Comparison of ENCODE assay signal across 2 cellular contexts in the genomic region with DNA sequence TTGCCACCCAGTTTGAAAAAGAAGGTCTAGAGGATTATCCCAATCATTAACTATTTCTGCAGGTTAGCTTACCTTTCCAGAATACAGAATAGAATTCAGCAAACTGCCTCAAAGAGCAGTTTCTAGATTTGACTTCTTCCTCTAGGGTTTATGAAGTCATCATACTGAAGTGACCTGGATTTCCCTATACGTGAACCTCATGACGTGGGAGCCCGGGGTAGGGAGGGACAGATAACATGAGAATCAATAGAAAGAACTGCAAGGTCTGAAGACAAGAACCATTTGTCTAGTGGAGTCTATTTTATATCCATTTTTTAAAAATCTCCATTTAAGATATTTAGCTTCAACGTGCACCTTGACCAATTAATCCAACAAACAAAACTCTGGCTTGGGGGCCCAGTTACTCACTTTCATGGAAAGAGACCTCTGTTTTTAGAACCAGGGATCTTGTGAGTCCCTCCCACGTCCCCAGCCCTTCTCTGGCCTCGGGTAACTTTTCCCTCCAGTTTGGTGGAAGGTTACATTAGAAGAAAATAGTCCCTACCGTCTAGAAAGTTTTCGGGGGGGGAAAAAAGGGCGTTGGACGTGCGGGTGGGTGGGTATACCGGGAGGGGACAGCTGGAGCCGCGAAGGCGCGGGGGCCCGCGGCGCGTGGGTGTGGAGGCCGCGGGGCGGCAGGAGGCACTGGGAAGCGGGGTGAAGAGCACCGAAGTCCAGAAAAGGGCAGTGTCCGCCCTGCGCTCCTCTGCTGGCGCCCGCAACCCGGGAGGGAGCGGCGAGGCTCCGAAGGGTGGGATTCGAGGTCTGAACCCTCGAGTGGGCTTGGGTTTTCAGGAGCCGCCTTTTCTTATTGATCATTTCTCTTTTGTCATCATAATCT.
A peak's percentile ranks its signal among the peaks of the same experiment; 100 is the strongest.
TF ChIP-seq lines count a peak whose summit lies in the region.

No MANE protein-coding gene starts in this region.

TF ChIP-seq in A549, 52 proteins besides CTCF, POLR2A, EP300 and RAD21:
- TF ChIP-seq, protein P1, sequence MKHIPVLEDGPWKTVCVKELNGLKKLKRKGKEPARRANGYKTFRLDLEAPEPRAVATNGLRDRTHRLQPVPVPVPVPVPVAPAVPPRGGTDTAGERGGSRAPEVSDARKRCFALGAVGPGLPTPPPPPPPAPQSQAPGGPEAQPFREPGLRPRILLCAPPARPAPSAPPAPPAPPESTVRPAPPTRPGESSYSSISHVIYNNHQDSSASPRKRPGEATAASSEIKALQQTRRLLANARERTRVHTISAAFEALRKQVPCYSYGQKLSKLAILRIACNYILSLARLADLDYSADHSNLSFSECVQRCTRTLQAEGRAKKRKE (CRISPR knock-in tag; IDR thresholded peaks at IDR 0.05; ENCODE audit: low read depth), result no peak
- TF ChIP-seq, protein P2, sequence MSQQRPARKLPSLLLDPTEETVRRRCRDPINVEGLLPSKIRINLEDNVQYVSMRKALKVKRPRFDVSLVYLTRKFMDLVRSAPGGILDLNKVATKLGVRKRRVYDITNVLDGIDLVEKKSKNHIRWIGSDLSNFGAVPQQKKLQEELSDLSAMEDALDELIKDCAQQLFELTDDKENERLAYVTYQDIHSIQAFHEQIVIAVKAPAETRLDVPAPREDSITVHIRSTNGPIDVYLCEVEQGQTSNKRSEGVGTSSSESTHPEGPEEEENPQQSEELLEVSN (IDR thresholded peaks at IDR 0.05; ENCODE audit: borderline replicate concordance, low read depth), result peak; percentile 81; the same call in 1 of the 2 replicates
- TF ChIP-seq SMC3 (IDR thresholded peaks at IDR 0.05) (0 out of 3 replicates have a peak, but pooled peaks have one; percentile 9), EHF (CRISPR knock-in tag; IDR thresholded peaks at IDR 0.05) (no peak), SREBF2 (IDR thresholded peaks at IDR 0.05) (no peak)
- TF ChIP-seq, protein P3, sequence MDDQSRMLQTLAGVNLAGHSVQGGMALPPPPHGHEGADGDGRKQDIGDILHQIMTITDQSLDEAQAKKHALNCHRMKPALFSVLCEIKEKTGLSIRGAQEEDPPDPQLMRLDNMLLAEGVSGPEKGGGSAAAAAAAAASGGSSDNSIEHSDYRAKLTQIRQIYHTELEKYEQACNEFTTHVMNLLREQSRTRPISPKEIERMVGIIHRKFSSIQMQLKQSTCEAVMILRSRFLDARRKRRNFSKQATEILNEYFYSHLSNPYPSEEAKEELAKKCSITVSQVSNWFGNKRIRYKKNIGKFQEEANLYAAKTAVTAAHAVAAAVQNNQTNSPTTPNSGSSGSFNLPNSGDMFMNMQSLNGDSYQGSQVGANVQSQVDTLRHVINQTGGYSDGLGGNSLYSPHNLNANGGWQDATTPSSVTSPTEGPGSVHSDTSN (IDR thresholded peaks at IDR 0.05), result peak; percentile 54; the same call in 1 of the 2 replicates
TF ChIP-seq in A549: peak in this region for 3.

TF ChIP-seq in H1, 55 proteins besides CTCF, POLR2A, EP300 and RAD21:
- no peak for TF ChIP-seq YY1 (IDR thresholded peaks at IDR 0.05; ENCODE audit: low read depth, low read length)
- TF ChIP-seq SUZ12 (IDR thresholded peaks at IDR 0.05; ENCODE audit: low read length), result no peak
- TF ChIP-seq PHF8 (conservative IDR thresholded peaks at IDR 0.05; ENCODE audit: low read depth, low read length), result peak; percentile 55; the same call in 1 of the 2 replicates
- TF ChIP-seq HDAC2 (IDR thresholded peaks at IDR 0.05; ENCODE audit: borderline replicate concordance in 1 of 2, low read depth in 2 of 2, low read length in 2 of 2), result no peak
- TF ChIP-seq TAF1 (IDR thresholded peaks at IDR 0.05; ENCODE audit: low read depth, low read length), result peak; percentile 77
- peak; percentile 27; the same call in 1 of the 2 replicates for TF ChIP-seq CREB1 (IDR thresholded peaks at IDR 0.05)
- no peak for TF ChIP-seq JUN (IDR thresholded peaks at IDR 0.05; ENCODE audit: low read depth, low read length)
- peak; percentile 75 for TF ChIP-seq KDM4A (IDR thresholded peaks at IDR 0.05; ENCODE audit: low read depth, low read length, severe bottlenecking)
- TF ChIP-seq, protein P2 (IDR thresholded peaks at IDR 0.05), result peak; percentile 80
- TF ChIP-seq TCF12 (IDR thresholded peaks at IDR 0.05; ENCODE audit: low read depth, low read length), result no peak
- TF ChIP-seq, protein P4, sequence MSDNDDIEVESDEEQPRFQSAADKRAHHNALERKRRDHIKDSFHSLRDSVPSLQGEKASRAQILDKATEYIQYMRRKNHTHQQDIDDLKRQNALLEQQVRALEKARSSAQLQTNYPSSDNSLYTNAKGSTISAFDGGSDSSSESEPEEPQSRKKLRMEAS (IDR thresholded peaks at IDR 0.05), result peak; percentile 21; the same call in 1 of the 2 replicates
- TF ChIP-seq RBBP5 (IDR thresholded peaks at IDR 0.05; ENCODE audit: borderline replicate concordance, low read depth, low read length), result peak; percentile 47; the same call in 1 of the 2 replicates
- no peak for TF ChIP-seq SP4 (IDR thresholded peaks at IDR 0.05; ENCODE audit: low read length)
- TF ChIP-seq, protein P5, sequence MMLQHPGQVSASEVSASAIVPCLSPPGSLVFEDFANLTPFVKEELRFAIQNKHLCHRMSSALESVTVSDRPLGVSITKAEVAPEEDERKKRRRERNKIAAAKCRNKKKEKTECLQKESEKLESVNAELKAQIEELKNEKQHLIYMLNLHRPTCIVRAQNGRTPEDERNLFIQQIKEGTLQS (IDR thresholded peaks at IDR 0.05; ENCODE audit: insufficient read depth, low read depth, low read length), result no peak
- peak; percentile 74 for TF ChIP-seq TBP (IDR thresholded peaks at IDR 0.05; ENCODE audit: low read depth, low read length)
- no peak for TF ChIP-seq BCL11A (IDR thresholded peaks at IDR 0.05; ENCODE audit: low read depth in 2 of 2, low read length in 2 of 2)
- no peak for TF ChIP-seq RNF2 (IDR thresholded peaks at IDR 0.05; ENCODE audit: borderline replicate concordance, low read depth, low read length, missing control alignments, poor library complexity, severe bottlenecking)
- TF ChIP-seq ASH2L (IDR thresholded peaks at IDR 0.05; ENCODE audit: low read length), result peak; percentile 60
- no peak for TF ChIP-seq GTF2F1 (IDR thresholded peaks at IDR 0.05; ENCODE audit: borderline replicate concordance, low read depth, low read length)
- no peak for TF ChIP-seq RFX5 (IDR thresholded peaks at IDR 0.05; ENCODE audit: borderline replicate concordance, low read depth, low read length)
- no peak for TF ChIP-seq SIRT6 (IDR thresholded peaks at IDR 0.05; ENCODE audit: low read length)
- TF ChIP-seq MAFK (IDR thresholded peaks at IDR 0.05; ENCODE audit: low read depth, low read length), result no peak
- TF ChIP-seq HDAC6 (IDR thresholded peaks at IDR 0.05; ENCODE audit: low read depth, low read length), result no peak
- TF ChIP-seq TAF7 (optimal IDR thresholded peaks at IDR 0.05; ENCODE audit: borderline replicate concordance, low read depth, low read length), result peak; percentile 75
- TF ChIP-seq CBX8 (IDR thresholded peaks at IDR 0.05; ENCODE audit: borderline replicate concordance, low read depth, low read length), result no peak
- no peak for TF ChIP-seq CHD1 (IDR thresholded peaks at IDR 0.05; ENCODE audit: low read depth, low read length)
- TF ChIP-seq BRCA1 (IDR thresholded peaks at IDR 0.05; ENCODE audit: low read depth, low read length), result no peak
- TF ChIP-seq EGR1 (IDR thresholded peaks at IDR 0.05; ENCODE audit: borderline replicate concordance, low read depth, low read length), result no peak
- TF ChIP-seq FOSL1 (IDR thresholded peaks at IDR 0.05; ENCODE audit: insufficient read depth, low read depth, low read length), result no peak
- no peak for TF ChIP-seq SP1 (IDR thresholded peaks at IDR 0.05; ENCODE audit: low read depth, low read length)
- TF ChIP-seq CHD2 (IDR thresholded peaks at IDR 0.05; ENCODE audit: low read length), result peak; percentile 69
- no peak for TF ChIP-seq EZH2 (IDR thresholded peaks at IDR 0.05; ENCODE audit: low read depth, low read length, severe bottlenecking)
